ENCODE assay signal across 8 cellular contexts in the genomic region with DNA sequence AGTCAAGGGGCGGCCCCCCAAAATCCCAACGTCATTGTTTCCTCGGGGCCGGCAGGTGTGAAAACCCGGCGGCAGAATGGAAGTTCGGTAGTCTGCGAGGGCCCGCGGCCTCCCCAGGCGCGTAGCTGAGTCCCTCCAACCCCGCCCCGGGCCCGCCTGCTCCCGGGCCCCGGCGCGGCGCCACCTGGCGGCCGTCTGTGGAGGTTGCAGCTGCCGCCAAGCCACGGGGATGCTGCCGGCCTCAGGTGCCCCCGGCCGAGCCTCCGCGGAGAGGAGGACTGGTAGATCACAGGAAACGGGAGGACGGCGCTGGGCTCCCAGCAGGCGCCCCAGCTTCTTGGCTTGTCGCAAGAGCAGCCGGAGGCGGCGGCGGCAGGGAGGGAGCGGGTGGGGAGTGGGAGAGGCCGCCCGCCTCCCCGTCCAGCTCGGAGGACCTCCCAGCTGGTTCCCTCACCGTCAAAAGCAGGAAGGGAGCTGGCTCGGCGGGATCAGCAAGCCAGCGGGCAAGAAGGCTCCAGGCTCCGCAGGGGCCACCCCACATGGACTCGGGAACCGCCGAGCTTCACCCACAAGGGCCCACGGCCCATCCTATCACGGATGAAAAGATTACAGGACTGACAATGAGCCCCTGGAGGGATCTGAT.
A peak's percentile ranks its signal among the peaks of the same experiment; 100 is the strongest.
DNase-seq lines count a peak whose midpoint lies in the region; ATAC-seq and TF ChIP-seq lines count a peak whose summit lies in the region.
"Not testable (repeated sequence)": the region's sequence is repeated elsewhere in the genome, so short reads cannot be mapped to it uniquely, and the experiment has no call there.

No MANE protein-coding gene starts in this region.

- H3K9me3 ChIP-seq in A673 (ENCODE audit: low read depth, low read length, poor library complexity, severe bottlenecking), result not testable (repeated sequence)

- not testable (repeated sequence) for BruUV-seq in A673 (replicated peaks; lab: Mats Ljungman, UMichigan)

- DNase-seq in A673 (ENCODE audit: low spot score), result peak; percentile 71
- DNase-seq in NCI-H2196 (lab: John Stamatoyannopoulos, UW; ENCODE audit: unreplicated experiment), result peak; percentile 22
- peak; percentile 71 to 79 for DNase-seq in activated CD4-positive, alpha-beta T cell treated with anti-CD3 and anti-CD28 coated beads, Interleukin-2, amount 50 U/mL, for 48 hours
- DNase-seq in cerebellar cortex (ENCODE audit: low spot score), result peak; percentile 39
- peak; percentile 73 for DNase-seq in left lobe of liver (ENCODE audit: low spot score)
- DNase-seq in stimulated activated CD4-positive, alpha-beta T cell treated with anti-CD3 and anti-CD28 coated beads, Interleukin-1b, Interleukin-23, amount 100 ng/mL, for 4 hours (ENCODE audit: low read depth in 2 of 2), result peak; percentile 60 to 62

- H3K4me3 ChIP-seq in A673 (ENCODE audit: low read depth, low read length, poor library complexity, severe bottlenecking), result peak overlapping the region; percentile 34

- not testable (repeated sequence) for H3K4me1 ChIP-seq in A673 (ENCODE audit: insufficient read depth, low read length, poor library complexity, severe bottlenecking)

- H3K27me3 ChIP-seq in A673 (replicated peaks; ENCODE audit: insufficient read depth, low read depth, low read length, poor library complexity), result not testable (repeated sequence)

- peak; percentile 46 for ATAC-seq in GM18873 (IDR thresholded peaks at IDR 0.05; ENCODE audit: low FRiP score, unreplicated experiment)
- peak; percentile 76 for ATAC-seq in HG02943 (IDR thresholded peaks at IDR 0.05; ENCODE audit: low read depth, unreplicated experiment)
- ATAC-seq in left lobe of liver, result peak; percentile 99

- H3K27ac ChIP-seq in A673 (ENCODE audit: low read depth, low read length, poor library complexity, severe bottlenecking), result not testable (repeated sequence)

- not testable (repeated sequence) for TF ChIP-seq CTCF in A673 (conservative IDR thresholded peaks at IDR 0.05; ENCODE audit: low read depth, low read length)

- not testable (repeated sequence) for H3K36me3 ChIP-seq in A673 (ENCODE audit: insufficient read depth, low read length, poor library complexity, severe bottlenecking)

- POLR2A ChIA-PET in A673 (lab: Charles Lee; ENCODE audit: low non-redundant PET), result not testable (repeated sequence)

- intact Hi-C loops in A673 (cut with micrococcal nuclease; ENCODE audit: unreplicated experiment), result not testable (repeated sequence)

- CTCF ChIA-PET in A673 (lab: Charles Lee), result not testable (repeated sequence)

Comparison
In these comparisons a context has a peak if more than half of its experiments do, and no peak if none do; other contexts are left out.
1. DNase-seq: peak in every context shown above with its lines; median percentile 75 in activated CD4-positive, alpha-beta T cell treated with anti-CD3 and anti-CD28 coated beads, Interleukin-2, amount 50 U/mL, for 48 hours; 73 in left lobe of liver; 71 in A673; 61 in stimulated activated CD4-positive, alpha-beta T cell treated with anti-CD3 and anti-CD28 coated beads, Interleukin-1b, Interleukin-23, amount 100 ng/mL, for 4 hours; 39 in cerebellar cortex; 22 in NCI-H2196.
2. ATAC-seq: peak in every context shown above with its lines; median percentile 99 in left lobe of liver; 76 in HG02943; 46 in GM18873.